ENCODE assay signal across 1 cellular context in genomic region chr3:152309031-152309430, GRCh38.
A peak's percentile ranks its signal among the peaks of the same experiment; 100 is the strongest.
TF ChIP-seq lines count a peak whose summit lies in the region.

No MANE protein-coding gene starts in this region.

TF ChIP-seq in K562, 482 proteins besides CTCF, POLR2A, EP300 and RAD21:
- peak; percentile 17 for TF ChIP-seq RBM22 (IDR thresholded peaks at IDR 0.05; ENCODE audit: low read depth, low read length, poor library complexity, severe bottlenecking)
- no peak for TF ChIP-seq CBX5 (IDR thresholded peaks at IDR 0.05; ENCODE audit: borderline replicate concordance, low read depth)
